In genomic region chr3:188134079-188134478, GRCh38 we compare ENCODE assay signal across 33 cellular contexts.
"Had no signal": no experiment of that assay in that cellular context is flagged by ENCODE, and none has a peak within 500 bp of the region (broad histone marks: within the 10 kb centered on the region; RNA-seq: fewer than 3 reads in every experiment).

No MANE protein-coding gene starts in this region.

- H3K4me1 ChIP-seq: lower lobe of right lung, sigmoid colon, testis had no signal

- H3K27me3 Mint-ChIP-seq: memory B cell; naive thymus-derived CD8-positive, alpha-beta T cell had no signal

- H3K4me3 Mint-ChIP-seq: immature natural killer cell; memory B cell; mesothelial cell of epicardium; naive thymus-derived CD8-positive, alpha-beta T cell; nephron progenitor cell; type B pancreatic cell had no signal

- H3K27me3 ChIP-seq: esophagus muscularis mucosa, foreskin keratinocyte, heart right ventricle, ovary, sigmoid colon, testis, tibial artery had no signal

- H3K27ac Mint-ChIP-seq: immature natural killer cell; memory B cell; mesothelial cell of epicardium; naive thymus-derived CD8-positive, alpha-beta T cell; nephron progenitor cell; type B pancreatic cell had no signal

- FAIRE-seq: endothelial cell of umbilical vein, small intestine, urothelium cell line had no signal

- H3K36me3 ChIP-seq: esophagus muscularis mucosa, heart right ventricle, left ventricle myocardium inferior, lower lobe of right lung, ovary, sigmoid colon, tibial artery had no signal

- H3K9me3 Mint-ChIP-seq: immature natural killer cell, memory B cell, nephron progenitor cell had no signal

- H3K27ac ChIP-seq: coronary artery, esophagus muscularis mucosa, foreskin keratinocyte, heart right ventricle, left ventricle myocardium inferior, lower lobe of right lung, ovary, psoas muscle, sigmoid colon, testis, tibial artery had no signal

- H3K9me3 ChIP-seq: esophagus muscularis mucosa, heart right ventricle, left ventricle myocardium inferior, lower lobe of right lung, ovary, psoas muscle, sigmoid colon, testis, tibial artery had no signal

- DNase-seq: dermis blood vessel endothelial cell; effector memory CD4-positive, alpha-beta T cell; foreskin keratinocyte; glutamatergic neuron; heart right ventricle; hypothalamus; immature natural killer cell; islet precursor cell; left colon; left ventricle myocardium inferior; lower lobe of right lung; naive thymus-derived CD8-positive, alpha-beta T cell; nephron progenitor cell; nucleus accumbens; ovary; posterior cingulate gyrus; psoas muscle; right cardiac atrium; sigmoid colon; small intestine; stimulated activated CD4-positive, alpha-beta T cell treated with anti-CD3 and anti-CD28 coated beads, Interleukin-12 subunit alpha, Interleukin-12 subunit beta, amount 100 ng/mL, for 4 hours; stimulated activated CD4-positive, alpha-beta T cell treated with anti-CD3 and anti-CD28 coated beads, Interleukin-4, amount 100 ng/mL, for 1 hour; stimulated activated naive CD4-positive, alpha-beta T cell; substantia nigra; testis; tibial artery had no signal

- H3K4me3 ChIP-seq: coronary artery, esophagus muscularis mucosa, heart right ventricle, left ventricle myocardium inferior, lower lobe of right lung, ovary, psoas muscle, sigmoid colon, testis, tibial artery had no signal

- H3K36me3 Mint-ChIP-seq: immature natural killer cell; mesothelial cell of epicardium; naive thymus-derived CD8-positive, alpha-beta T cell; type B pancreatic cell had no signal
